Comparison of ENCODE assay signal across 8 cellular contexts in the genomic region with DNA sequence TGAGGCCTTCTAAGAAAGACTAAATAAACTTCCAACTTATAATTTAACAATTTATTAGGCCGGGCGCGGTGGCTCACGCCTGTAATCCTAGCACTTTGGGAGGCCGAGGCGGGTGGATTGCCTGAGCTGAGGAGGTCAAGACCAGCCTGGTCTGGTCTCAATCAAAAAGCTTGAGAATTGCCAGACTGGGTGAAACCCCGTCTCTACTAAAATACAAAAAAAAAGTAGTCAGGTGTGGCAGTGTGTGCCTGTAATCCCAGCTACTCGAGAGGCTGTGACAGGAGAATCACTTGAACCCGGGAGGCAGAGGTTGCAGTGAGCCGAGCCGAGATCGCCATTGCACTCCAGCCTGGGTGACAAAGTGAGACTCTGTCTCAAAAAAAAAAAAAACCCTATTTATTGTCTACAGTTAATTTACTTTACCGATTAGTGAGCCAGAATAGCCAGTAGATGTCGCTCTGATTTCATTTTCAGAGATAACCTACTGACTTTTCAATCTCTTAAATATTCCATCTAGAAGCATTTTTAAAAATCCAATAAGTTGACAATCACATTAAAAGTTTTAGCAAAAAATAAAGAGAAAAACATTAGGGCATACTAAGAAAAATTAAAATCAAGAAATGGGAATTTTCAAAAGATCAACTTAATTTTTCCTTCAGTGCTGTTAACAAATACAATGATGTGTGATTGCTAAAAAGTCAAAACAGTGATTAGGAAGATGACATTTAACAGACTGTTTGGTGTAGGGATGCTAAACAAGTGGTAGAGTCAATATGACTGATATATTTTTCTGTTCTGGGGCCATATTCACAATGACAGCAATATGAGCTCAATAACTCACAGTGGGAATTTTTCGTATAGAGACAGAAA. TPM values are rescaled to one million over a fixed set of nuclear protein-coding genes. Genes with fewer than 3 reads are reported as not detected.
DNase-seq lines count a peak whose midpoint lies in the region; ATAC-seq and TF ChIP-seq lines count a peak whose summit lies in the region.

No MANE protein-coding gene starts in this region.

- H3K27ac ChIP-seq in left ventricle myocardium inferior (replicated peaks) (no peak overlapping the region), VCaP (peak overlapping the region; percentile 20; the same call in 1 of the 2 replicates), right atrium auricular region (no peak overlapping the region), thoracic aorta (no peak overlapping the region)

- H3K27me3 ChIP-seq in left ventricle myocardium inferior (ENCODE audit: low read depth): peaks cover 17% of the 10 kb centered on the region
- H3K27me3 ChIP-seq in right atrium auricular region: no peaks in the 10 kb centered on the region
- no peaks in the 10 kb centered on the region for H3K27me3 ChIP-seq in thoracic aorta (replicated peaks; ENCODE audit: insufficient read depth)

- H3K4me1 ChIP-seq in left ventricle myocardium inferior (peaks cover 12% of the 10 kb centered on the region), right atrium auricular region (no peaks in the 10 kb centered on the region), thoracic aorta (ENCODE audit: control insufficient read depth in 1 of 2, low read depth in 2 of 2) (peaks cover 0 to 12% of the 10 kb centered on the region in 2 donors)

- peak; percentile 72 for TF ChIP-seq CTCF in left ventricle myocardium inferior (IDR thresholded peaks at IDR 0.05; ENCODE audit: borderline replicate concordance)
- TF ChIP-seq CTCF in VCaP (conservative IDR thresholded peaks at IDR 0.05): peak; percentile 96
- peak; percentile 39 to 75 for TF ChIP-seq CTCF in right atrium auricular region (IDR thresholded peaks at IDR 0.05)
- peak; percentile 64 for TF ChIP-seq CTCF in thoracic aorta (IDR thresholded peaks at IDR 0.05)

- H3K9me3 ChIP-seq in left ventricle myocardium inferior (replicated peaks) (no peaks in the 10 kb centered on the region), right atrium auricular region (no peaks in the 10 kb centered on the region), thoracic aorta (no peaks in the 10 kb centered on the region)

- ATAC-seq in Right ventricle myocardium inferior (no peak), thoracic aorta (ENCODE audit: insufficient number of reproducible peaks, low FRiP score, low read depth) (no peak), GM21529 (IDR thresholded peaks at IDR 0.05; ENCODE audit: unreplicated experiment) (no peak), GM21825 (IDR thresholded peaks at IDR 0.05; ENCODE audit: unreplicated experiment) (no peak)

- intact Hi-C loops in left ventricle myocardium inferior (cut with micrococcal nuclease) (loop anchor here (5.0 kb wide), 1 partner anchor 77 kb away; no protein-coding TSS in a partner anchor), Right ventricle myocardium inferior (cut with DNase I) (loop anchor here (2.0 to 5.0 kb wide), 2 partner anchors 70 to 327 kb away; no protein-coding TSS in a partner anchor)

- no peaks in the 10 kb centered on the region for H3K36me3 ChIP-seq in left ventricle myocardium inferior
- no peaks in the 10 kb centered on the region for H3K36me3 ChIP-seq in right atrium auricular region
- H3K36me3 ChIP-seq in thoracic aorta: no peaks in the 10 kb centered on the region

- no peak overlapping the region for H3K4me3 ChIP-seq in left ventricle myocardium inferior
- H3K4me3 ChIP-seq in right atrium auricular region: no peak overlapping the region
- H3K4me3 ChIP-seq in thoracic aorta: peak overlapping the region; percentile 34

- no peak for DNase-seq in left ventricle myocardium inferior
- no peak for DNase-seq in Right ventricle myocardium inferior (ENCODE audit: missing footprints)
- DNase-seq in NCI-H1092 treated with DMSO at 0.1 percent for 48 hours (lab: John Stamatoyannopoulos, UW): peak; percentile 35
- DNase-seq in right atrium auricular region (ENCODE audit: low spot score): no peak
- no peak for DNase-seq in thoracic aorta (ENCODE audit: low spot score)

RNA-seq across cellular contexts. Expression of a gene that starts 4.3 kb away (rescaled TPM):
- total RNA-seq in left ventricle myocardium inferior: 16.2 TPM
- 15.2 TPM for total RNA-seq in Right ventricle myocardium inferior
- 10 to 100 TPM; 30.6 to 30.9 TPM for total RNA-seq in right atrium auricular region
- total RNA-seq in thoracic aorta: 100 to 1,000 TPM; 139 to 171 TPM

RNA-seq across cellular contexts. Expression of a gene that starts 9.8 kb away (rescaled TPM):
- total RNA-seq in left ventricle myocardium inferior: 0.11 TPM
- total RNA-seq in Right ventricle myocardium inferior: 0.16 TPM
- under 1 TPM; 0.19 to 0.79 TPM for total RNA-seq in right atrium auricular region
- 1 to 10 TPM; 1.8 to 2.8 TPM for total RNA-seq in thoracic aorta
